ENCODE assay signal across 19 cellular contexts in the genomic region with DNA sequence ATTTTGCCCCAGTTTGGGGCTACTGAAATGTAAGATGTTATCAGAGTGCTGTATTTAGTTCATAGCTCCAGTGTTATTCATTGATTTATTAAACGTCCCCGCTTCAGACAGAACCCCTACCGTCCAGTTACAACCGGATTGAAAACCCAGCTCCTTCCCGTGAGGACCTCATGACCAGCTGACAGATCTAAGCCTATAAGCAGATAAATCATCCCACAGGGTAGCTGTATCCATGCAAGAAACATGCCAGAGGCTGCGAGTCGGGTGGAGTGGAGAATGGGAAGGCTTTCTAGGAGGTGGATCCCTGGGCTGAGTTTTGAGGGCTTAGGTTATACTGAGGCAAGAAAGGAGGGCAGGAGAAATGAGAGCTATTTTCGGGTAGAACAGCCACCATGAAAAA.
DNase-seq lines count a peak whose midpoint lies in the region; ATAC-seq, FAIRE-seq and TF ChIP-seq lines count a peak whose summit lies in the region.
"Had no signal": no experiment of that assay in that cellular context is flagged by ENCODE, and none has a peak within 500 bp of the region (broad histone marks: within the 10 kb centered on the region; RNA-seq: fewer than 3 reads in every experiment).

No MANE protein-coding gene starts in this region.

- ATAC-seq in GM18498 (IDR thresholded peaks at IDR 0.05; ENCODE audit: unreplicated experiment): no peak
- no peak for ATAC-seq in GM21390 (IDR thresholded peaks at IDR 0.05; ENCODE audit: unreplicated experiment)
- ATAC-seq in GM19452 (IDR thresholded peaks at IDR 0.05; ENCODE audit: unreplicated experiment): no peak
- ATAC-seq: Right ventricle myocardium inferior had no signal

- no peaks in the 10 kb centered on the region for H3K36me3 ChIP-seq in WERI-Rb-1

- TF ChIP-seq CTCF in D721Med (IDR thresholded peaks at IDR 0.05; ENCODE audit: insufficient read depth, missing control alignments) (no peak), WERI-Rb-1 (IDR thresholded peaks at IDR 0.05; ENCODE audit: low read depth, low read length) (no peak), fibroblast of villous mesenchyme (IDR thresholded peaks at IDR 0.05; ENCODE audit: insufficient read depth, low read depth, low read length) (no peak)

- H3K4me3 ChIP-seq in WERI-Rb-1 (ENCODE audit: low read depth, low read length) (peak overlapping the region; percentile 11), fibroblast of villous mesenchyme (ENCODE audit: low read depth, low read length) (no peak overlapping the region)
- H3K4me3 ChIP-seq: gastrocnemius medialis had no signal

- peak; percentile 97 for FAIRE-seq in D721Med (lab: Jason Lieb, UNC)
- FAIRE-seq: bronchial epithelial cell had no signal

- DNase-seq in D721Med (ENCODE audit: insufficient read length, low spot score): peak; percentile 45
- peak; percentile 74 for DNase-seq in WERI-Rb-1
- peak; percentile 34 for DNase-seq in fibroblast of villous mesenchyme (ENCODE audit: low read depth)
- peak; percentile 73 for DNase-seq in pons (ENCODE audit: low spot score)
- DNase-seq in KBM-7: no peak
- DNase-seq: activated CD8-positive, alpha-beta memory T cell treated with anti-CD3 and anti-CD28 coated beads, Interleukin-2, amount 50 U/mL, for 48 hours; activated naive CD4-positive, alpha-beta T cell treated with anti-CD3 and anti-CD28 coated beads, Interleukin-2, amount 50 U/mL, for 16 hours; CD4-positive, alpha-beta T cell; effector CD4-positive, alpha-beta T cell; gastrocnemius medialis; NCI-H1092 treated with DMSO at 0.1 percent for 48 hours; NCI-H2227 treated with DMSO at 0.1 percent for 48 hours; NK-92 treated with Interleukin-12 subunit alpha and Interleukin-12 subunit beta, amount 100 ng/mL, for 24 hours; T-helper 2 cell had no signal

- no peaks in the 10 kb centered on the region for H3K9me3 ChIP-seq in WERI-Rb-1 (ENCODE audit: severe bottlenecking)
- H3K9me3 ChIP-seq: gastrocnemius medialis had no signal

- no peaks in the 10 kb centered on the region for H3K27me3 ChIP-seq in WERI-Rb-1 (ENCODE audit: insufficient read depth, low read depth, severe bottlenecking)
- H3K27me3 ChIP-seq: gastrocnemius medialis had no signal

- H3K27ac ChIP-seq in WERI-Rb-1: peak overlapping the region; percentile 56
- H3K27ac ChIP-seq: gastrocnemius medialis had no signal

- in situ Hi-C loops in KBM-7 (cut with MboI; ENCODE audit: low pct_unique_long_range_greater_than_20kb, low sequenced_read_pairs): no loop called here
